ENCODE assay signal across 8 cellular contexts in the genomic region with DNA sequence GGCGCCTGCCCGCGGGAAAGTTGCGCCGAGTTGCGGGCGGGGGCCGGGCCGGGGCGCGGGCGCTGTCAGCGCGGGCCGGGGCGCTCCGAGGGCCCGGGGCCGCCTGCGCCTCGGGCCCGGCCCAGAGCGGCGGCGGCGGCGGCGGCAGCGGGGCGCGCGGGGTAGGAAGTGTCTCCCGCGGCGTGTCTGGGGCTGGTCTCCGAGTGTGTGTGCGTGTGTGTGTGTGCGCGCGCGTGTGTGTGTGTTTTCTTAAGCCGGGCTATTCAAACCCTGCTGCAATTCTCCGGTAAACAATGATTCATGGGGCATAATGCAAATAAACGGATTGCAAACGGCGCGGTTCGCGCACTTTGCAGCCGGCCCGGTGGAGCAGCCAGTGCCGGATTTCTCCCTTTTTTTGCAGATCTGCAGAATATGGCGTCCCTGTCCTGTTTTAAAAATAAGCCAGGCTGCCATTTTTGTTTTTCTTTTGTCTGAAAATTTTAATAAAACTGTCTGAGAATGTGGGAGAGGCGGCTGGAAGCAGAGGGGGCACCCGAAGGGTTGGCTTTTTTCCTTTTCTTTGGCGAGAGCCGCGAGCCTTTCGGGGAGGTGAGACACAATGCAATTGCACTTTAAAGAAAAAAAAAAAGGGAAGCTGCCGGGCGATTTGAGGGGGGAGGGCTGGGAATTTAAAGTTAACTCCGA. TPM values are rescaled to one million over a fixed set of nuclear protein-coding genes. Genes with fewer than 3 reads are reported as not detected.
A peak's percentile ranks its signal among the peaks of the same experiment; 100 is the strongest.
DNase-seq lines count a peak whose midpoint lies in the region; ATAC-seq, FAIRE-seq and TF ChIP-seq lines count a peak whose summit lies in the region.

No MANE protein-coding gene starts in this region.

- DNase-seq in A549 (ENCODE audit: low read depth in 1 of 2, low spot score in 1 of 2): peak; percentile 49 to 83
- no peak for DNase-seq in Jurkat, Clone E6-1 (ENCODE audit: low read depth, low spot score)
- peak; percentile 88 to 92 for DNase-seq in SJSA1 (ENCODE audit: low read depth in 1 of 2, low spot score in 2 of 2)
- DNase-seq in activated naive CD4-positive, alpha-beta T cell treated with anti-CD3 and anti-CD28 coated beads, Interleukin-2, amount 50 U/mL, for 16 hours: peak; percentile 59
- peak; percentile 40 for DNase-seq in globus pallidus (ENCODE audit: low spot score)
- peak; percentile 23 for DNase-seq in non-pigmented ciliary epithelial cell (ENCODE audit: low read depth)
- DNase-seq in tibial artery: peak in 1 of 2 donors; percentile 57

- peaks cover 28% of the 10 kb centered on the region for H3K36me3 ChIP-seq in SJSA1
- no peaks in the 10 kb centered on the region for H3K36me3 ChIP-seq in tibial artery

- TF ChIP-seq EP300 in A549 (IDR thresholded peaks at IDR 0.05): no peak

- H3K27ac ChIP-seq in A549: peak overlapping the region; percentile 86 to 96
- H3K27ac ChIP-seq in SJSA1: peak overlapping the region; percentile 95
- H3K27ac ChIP-seq in tibial artery: peak overlapping the region; percentile 94 to 96

- no peaks in the 10 kb centered on the region for H3K9me3 ChIP-seq in A549
- H3K9me3 ChIP-seq in SJSA1 (replicated peaks): no peaks in the 10 kb centered on the region
- H3K9me3 ChIP-seq in tibial artery: no peaks in the 10 kb centered on the region

- no peak for FAIRE-seq in A549 (lab: Jason Lieb, UNC)

- peak; percentile 55 to 58 for ATAC-seq in A549
- ATAC-seq in GM18867 (IDR thresholded peaks at IDR 0.05; ENCODE audit: unreplicated experiment): peak; percentile 53

- no peaks in the 10 kb centered on the region for H3K27me3 ChIP-seq in SJSA1 (replicated peaks)
- no peaks in the 10 kb centered on the region for H3K27me3 ChIP-seq in tibial artery

- H3K4me1 ChIP-seq in A549 (peaks cover 21% of the 10 kb centered on the region), SJSA1 (replicated peaks) (peaks cover 38% of the 10 kb centered on the region), tibial artery (peaks cover 10 to 52% (median 45%) of the 10 kb centered on the region in 4 donors)

- POLR2A ChIA-PET in A549 (lab: Yijun Ruan, JAX): interaction anchor here (0.6 to 0.7 kb wide), 3 partner anchors 38 to 482 kb away, joined by 3 to 4 read pairs (median 3); no protein-coding TSS in a partner anchor

- CTCF ChIA-PET in A549 (lab: Yijun Ruan, JAX): interaction anchor here (0.6 kb wide), 1 partner anchor 212 kb away, joined by 3 read pairs; no protein-coding TSS in a partner anchor

- intact Hi-C loops in tibial artery (cut with DNase I; ENCODE audit: low total_unique reads): no loop called here

- TF ChIP-seq RAD21 in A549 (conservative IDR thresholded peaks at IDR 0.05 in 1 of 2, IDR thresholded peaks at IDR 0.05 in 1 of 2): no peak

- TF ChIP-seq POLR2A in A549 (IDR thresholded peaks at IDR 0.05; ENCODE audit: low read length): peak; percentile 25; the same call in 1 of the 2 replicates

- H3K4me3 ChIP-seq in A549 (peak overlapping the region; percentile 52), SJSA1 (peak overlapping the region; percentile 74), tibial artery (peak overlapping the region; percentile 69 to 73)
- peak overlapping the region; percentile 69 for H3K4me3 ChIP-seq in Jurkat, Clone E6-1 (ENCODE audit: low read length)

- WGBS in A549 (ENCODE audit: missing lambda C conversion rate): under 1% methylated on average over 27 of the region's 62 CpGs

- peak overlapping the region; percentile 87 for H3K4me2 ChIP-seq in A549

- TF ChIP-seq CTCF in A549 (IDR thresholded peaks at IDR 0.05): no peak
- TF ChIP-seq CTCF in tibial artery (IDR thresholded peaks at IDR 0.05): no peak

TF ChIP-seq in A549, 52 proteins besides CTCF, POLR2A, EP300 and RAD21:
- peak in 1 of 2 experiments; percentile 40; a peak in 1 of 5 replicates for TF ChIP-seq JUN (IDR thresholded peaks at IDR 0.05)
- no peak for TF ChIP-seq ZNF302 (CRISPR knock-in tag; IDR thresholded peaks at IDR 0.05)
- no peak for TF ChIP-seq RNF2 (IDR thresholded peaks at IDR 0.05; ENCODE audit: borderline replicate concordance, low read depth)
- TF ChIP-seq FOSL2 (IDR thresholded peaks at IDR 0.05): no peak
- TF ChIP-seq FOSL2 (CRISPR knock-in tag; IDR thresholded peaks at IDR 0.05): peak; percentile 85
- TF ChIP-seq, protein P1, sequence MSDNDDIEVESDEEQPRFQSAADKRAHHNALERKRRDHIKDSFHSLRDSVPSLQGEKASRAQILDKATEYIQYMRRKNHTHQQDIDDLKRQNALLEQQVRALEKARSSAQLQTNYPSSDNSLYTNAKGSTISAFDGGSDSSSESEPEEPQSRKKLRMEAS (IDR thresholded peaks at IDR 0.05): peak; percentile 54
- peak in 1 of 2 experiments; percentile 61; a peak in 2 of 4 replicates for TF ChIP-seq CEBPB (IDR thresholded peaks at IDR 0.05)
- no peak for TF ChIP-seq HEYL (CRISPR knock-in tag; IDR thresholded peaks at IDR 0.05)
- TF ChIP-seq TP53 (CRISPR knock-in tag; IDR thresholded peaks at IDR 0.05): no peak
- peak; percentile 70 for TF ChIP-seq MAFK (IDR thresholded peaks at IDR 0.05; ENCODE audit: partially characterized antibody)
- no peak for TF ChIP-seq SREBF2 (IDR thresholded peaks at IDR 0.05)
TF ChIP-seq in A549: peak in this region for 5.

RNA-seq across cellular contexts. Expression of a gene that starts 0.6 kb away (rescaled TPM):
- 4.1 and 4.8 TPM in 2 replicates for polyA plus RNA-seq in A549 (2011; rRNA removed)
- polyA plus RNA-seq in A549 (2012; cell fraction: cytosol; rRNA removed): 6.6 and 11.5 TPM in 2 replicates
- 14.1 and 24.8 TPM in 2 replicates for polyA plus RNA-seq in A549 (2012; cell fraction: nucleus; rRNA removed)
- 5.2 to 8.3 TPM (median 7.9 TPM) in 3 replicates for polyA plus RNA-seq in A549 (2017; fragmentation: RNase III; extraction: RNeasy Plus Mini Kit Qiagen cat#74134 plus additional on column Dnase treatment)
- 7.5 and 8.4 TPM in 2 replicates for polyA minus RNA-seq in A549 (2011; rRNA and poly(A)+ RNA removed)
- polyA plus RNA-seq in Jurkat, Clone E6-1 (2012; ENCODE audit: insufficient read depth, insufficient read length): 20.1 TPM
- 11.1 and 21.4 TPM in 2 replicates for total RNA-seq in SJSA1 (2014; rRNA removed; shearing (Covaris generic))
